In the genomic region with DNA sequence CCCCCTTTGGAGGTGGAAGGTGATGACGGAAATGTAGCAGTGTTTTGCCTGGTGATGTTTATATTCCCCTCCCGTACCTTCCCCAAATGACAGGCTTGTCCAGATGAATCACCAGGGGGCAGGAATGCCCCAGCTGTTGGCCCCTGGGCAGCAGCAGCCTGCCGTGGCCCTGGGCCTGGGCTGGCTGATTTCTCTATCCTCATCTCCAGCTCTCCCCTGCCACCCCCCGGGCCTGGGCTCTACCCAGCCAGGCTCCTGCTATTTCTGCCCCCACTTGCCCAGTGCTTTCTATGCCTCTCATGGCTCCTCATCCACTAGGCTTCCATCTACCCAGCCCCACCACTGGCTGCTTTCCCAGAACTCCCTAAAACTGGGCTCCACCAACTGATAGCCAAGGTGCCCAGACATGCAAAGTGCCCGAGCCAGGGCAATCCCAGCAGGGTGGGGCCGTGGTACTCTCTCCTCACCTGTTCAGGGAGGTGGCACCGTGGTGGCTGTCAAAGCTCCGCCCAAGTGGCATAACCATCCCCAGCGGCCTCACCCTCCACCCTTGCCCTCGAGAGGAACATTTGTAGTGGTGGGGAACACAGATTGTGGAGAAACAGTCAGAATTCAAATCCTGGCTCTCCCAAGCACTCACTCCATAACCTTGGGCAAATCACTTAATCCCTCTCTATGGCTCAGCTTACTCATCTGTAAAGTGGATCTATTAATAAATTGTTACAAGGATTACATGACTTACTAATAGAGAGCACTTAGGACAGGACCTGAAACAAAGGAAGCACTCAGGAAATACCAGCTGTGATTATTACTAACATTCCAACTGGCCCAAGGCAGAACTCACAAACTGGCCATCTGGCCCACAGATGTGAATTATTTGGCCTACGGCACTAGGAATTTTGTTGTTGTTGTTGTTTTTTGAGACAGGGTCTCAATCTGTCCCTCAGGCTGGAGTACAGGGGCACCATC, we compare ENCODE assay signal across 8 cellular contexts. TPM values are rescaled to one million over a fixed set of nuclear protein-coding genes. Genes with fewer than 3 reads are reported as not detected.
DNase-seq lines count a peak whose midpoint lies in the region; ATAC-seq and TF ChIP-seq lines count a peak whose summit lies in the region.

No MANE protein-coding gene starts in this region.

- peaks cover 6 to 8% of the 10 kb centered on the region in 2 donors for H3K4me1 ChIP-seq in gastrocnemius medialis

- ATAC-seq in gastrocnemius medialis (peak; percentile 34 to 39), GM21528 (IDR thresholded peaks at IDR 0.05; ENCODE audit: low FRiP score, unreplicated experiment) (no peak)

- H3K27ac ChIP-seq in gastrocnemius medialis, result peak overlapping the region in 1 of 4 donors; percentile 48

- TF ChIP-seq CTCF in fibroblast of the aortic adventitia (IDR thresholded peaks at IDR 0.05; ENCODE audit: insufficient read depth, low read length) (peak; percentile 6), gastrocnemius medialis (IDR thresholded peaks at IDR 0.05 in 4 of 5, conservative IDR thresholded peaks at IDR 0.05 in 1 of 5) (no peak)

- no peaks in the 10 kb centered on the region for H3K9me3 ChIP-seq in gastrocnemius medialis

- intact Hi-C loops in gastrocnemius medialis (cut with DNase I; ENCODE audit: low total_unique reads), result no loop called here

- no peaks in the 10 kb centered on the region for H3K36me3 ChIP-seq in gastrocnemius medialis

- no peak overlapping the region for H3K4me3 ChIP-seq in fibroblast of the aortic adventitia (ENCODE audit: low read depth, low read length)
- H3K4me3 ChIP-seq in gastrocnemius medialis, result no peak overlapping the region

- in situ Hi-C loops in gastrocnemius medialis (cut with MboI; ENCODE audit: low sequenced_read_pairs in 4 of 4), result no loop called here

- TF ChIP-seq POLR2A in gastrocnemius medialis (IDR thresholded peaks at IDR 0.05), result no peak

- H3K27me3 ChIP-seq in gastrocnemius medialis, result no peaks in the 10 kb centered on the region

- DNase-seq in GM03348 (ENCODE audit: low spot score) (peak; percentile 89), RPMI7951 (ENCODE audit: low read depth) (peak; percentile 93), fibroblast of the aortic adventitia (ENCODE audit: low read depth) (peak; percentile 82), gastrocnemius medialis (no peak), MV-4-11 (lab: John Stamatoyannopoulos, UW) (no peak), OCI-M2 (lab: John Stamatoyannopoulos, UW; ENCODE audit: unreplicated experiment) (no peak), DMS153 treated with DMSO at 0.1 percent for 48 hours (lab: John Stamatoyannopoulos, UW; ENCODE audit: unreplicated experiment) (no peak)

RNA-seq across cellular contexts. Expression of gene ECE1, which starts 12.8 kb away (rescaled TPM):
- total RNA-seq in RPMI7951 (2014; rRNA removed; shearing (Covaris generic)), result 112 and 131 TPM in 2 replicates
- total RNA-seq in fibroblast of the aortic adventitia (ENCODE audit: low replicate concordance), result 30.7 and 90.4 TPM in 2 replicates
- total RNA-seq in gastrocnemius medialis, result 10 to 100 TPM; 17.1 to 39.9 (median 26.7) TPM

Comparison
In these comparisons a context has a peak if more than half of its experiments do, and no peak if none do; other contexts are left out.
1. DNase-seq: peak in GM03348 (single experiment), RPMI7951 (single experiment) and fibroblast of the aortic adventitia (single experiment); none in gastrocnemius medialis (0 of 2), MV-4-11 (single experiment), OCI-M2 (single experiment) and DMS153 treated with DMSO at 0.1 percent for 48 hours (single experiment).